ENCODE assay signal across 21 cellular contexts in genomic region chr1:70518106-70518505, GRCh38.
DNase-seq lines count a peak whose midpoint lies in the region; ATAC-seq, FAIRE-seq and TF ChIP-seq lines count a peak whose summit lies in the region.
"Had no signal": no experiment of that assay in that cellular context is flagged by ENCODE, and none has a peak within 500 bp of the region (broad histone marks: within the 10 kb centered on the region; RNA-seq: fewer than 3 reads in every experiment).

No MANE protein-coding gene starts in this region.

- WGBS in K562 (ENCODE audit: insufficient coverage, low coverage, missing lambda C conversion rate), result 40% methylated on average over 1 of the region's 1 CpG

- in situ Hi-C loops in K562 (cut with MboI) (no loop called here), gastrocnemius medialis (cut with MboI; ENCODE audit: low sequenced_read_pairs in 4 of 4) (loop anchor here in 2 of 4 donors (10.0 to 25.0 kb wide), 2 partner anchors 383 to 544 kb away; no protein-coding TSS in a partner anchor)

- no peaks in the 10 kb centered on the region for H3K9me3 ChIP-seq in K562 (replicated peaks; ENCODE audit: control insufficient read depth, insufficient read depth, low read depth, low read length)
- H3K9me3 ChIP-seq in gastrocnemius medialis, result no peaks in the 10 kb centered on the region
- H3K9me3 ChIP-seq: Caco-2, neutrophil had no signal

- intact Hi-C loops in K562 (cut with micrococcal nuclease) (loop anchor here (10.0 kb wide), 1 partner anchor 263 kb away; no protein-coding TSS in a partner anchor), gastrocnemius medialis (cut with DNase I; ENCODE audit: low total_unique reads) (no loop called here)

- H3K36me3 ChIP-seq in K562 (ENCODE audit: control insufficient read depth, insufficient read depth, low read length) (no peaks in the 10 kb centered on the region), gastrocnemius medialis (no peaks in the 10 kb centered on the region)
- H3K36me3 ChIP-seq: neutrophil had no signal

- no peaks in the 10 kb centered on the region for H3K79me2 ChIP-seq in K562 (ENCODE audit: control insufficient read depth, insufficient read depth, low read length)

- H3K27me3 ChIP-seq in K562 (ENCODE audit: control insufficient read depth in 2 of 2, insufficient read depth in 2 of 2, low read length in 2 of 2), result no peaks in the 10 kb centered on the region
- no peaks in the 10 kb centered on the region for H3K27me3 ChIP-seq in gastrocnemius medialis

- BruUV-seq in K562 (replicated peaks; lab: Mats Ljungman, UMichigan), result no TSS peak

- POLR2A ChIA-PET in K562 (lab: Yijun Ruan, JAX), result interaction anchor here (0.6 kb wide), 1 partner anchor 58 kb away, joined by 3 read pairs; no protein-coding TSS in a partner anchor

- no peak for TF ChIP-seq CTCF in K562 (IDR thresholded peaks at IDR 0.05 in 2 of 3, conservative IDR thresholded peaks at IDR 0.05 in 1 of 3; ENCODE audit: insufficient read depth in 2 of 3, low read depth in 1 of 3, low read length in 3 of 3)
- no peak for TF ChIP-seq CTCF in gastrocnemius medialis (IDR thresholded peaks at IDR 0.05 in 4 of 5, conservative IDR thresholded peaks at IDR 0.05 in 1 of 5)

- H3K4me3 ChIP-seq in K562 (no peak overlapping the region), gastrocnemius medialis (no peak overlapping the region)

- peak; percentile 24 for ATAC-seq in GM18519 (IDR thresholded peaks at IDR 0.05; ENCODE audit: low FRiP score, unreplicated experiment)
- ATAC-seq in GM21515 (IDR thresholded peaks at IDR 0.05; ENCODE audit: unreplicated experiment), result peak; percentile 9
- ATAC-seq in HG03280 (IDR thresholded peaks at IDR 0.05; ENCODE audit: unreplicated experiment), result peak; percentile 7
- ATAC-seq in K562, result peak; percentile 74
- ATAC-seq in HG02678 (IDR thresholded peaks at IDR 0.05; ENCODE audit: unreplicated experiment), result no peak
- no peak for ATAC-seq in gastrocnemius medialis
- ATAC-seq: HCT116, sciatic nerve had no signal

- TF ChIP-seq POLR2A in K562 (conservative IDR thresholded peaks at IDR 0.05) (no peak), gastrocnemius medialis (IDR thresholded peaks at IDR 0.05) (no peak)

- H4K20me1 ChIP-seq in K562 (replicated peaks; ENCODE audit: control insufficient read depth, insufficient read depth, low read length), result no peaks in the 10 kb centered on the region

- no peak overlapping the region for H3K27ac ChIP-seq in K562 (ENCODE audit: extremely low read depth, low read depth, low read length)
- H3K27ac ChIP-seq in gastrocnemius medialis, result no peak overlapping the region
- H3K27ac ChIP-seq: neutrophil had no signal

- CTCF ChIA-PET in K562 (lab: Yijun Ruan, JAX; ENCODE audit: low intra/inter-chr PET ratio), result no interaction called here

- DNase-seq in K562 (ENCODE audit: extremely low read depth in 1 of 4, low spot score in 3 of 4), result peak in 1 of 4 experiments; percentile 49
- no peak for DNase-seq in activated CD4-positive, CD25-positive, alpha-beta regulatory T cell (lab: John Stamatoyannopoulos, UW)
- no peak for DNase-seq in iPS-NIHi11 (ENCODE audit: low spot score)
- no peak for DNase-seq in gastrocnemius medialis
- DNase-seq: activated gamma-delta T cell; aorta; Caco-2; GF-D8; hypothalamus; Kasumi-1; midbrain; NCI-H1417; SIG-M5; stimulated activated CD4-positive, alpha-beta T cell treated with anti-CD3 and anti-CD28 coated beads, Interleukin-2, amount 100 ng/mL, for 24 hours had no signal

- H3K4me2 ChIP-seq in K562 (ENCODE audit: insufficient read depth, low read length), result no peak overlapping the region

- no peak for TF ChIP-seq EP300 in K562 (IDR thresholded peaks at IDR 0.05; ENCODE audit: low read length)

- H3K9me1 ChIP-seq in K562 (ENCODE audit: control insufficient read depth, insufficient read depth, low read length), result no peaks in the 10 kb centered on the region

- no peak for TF ChIP-seq RAD21 in K562 (CRISPR knock-in tag; conservative IDR thresholded peaks at IDR 0.05 in 1 of 2, IDR thresholded peaks at IDR 0.05 in 1 of 2)

- H3K4me1 ChIP-seq in K562 (replicated peaks in 1 of 2; ENCODE audit: control insufficient read depth in 2 of 2, insufficient read depth in 2 of 2, low read length in 2 of 2) (peaks cover 0 to 3% of the 10 kb centered on the region in 2 experiments; a peak in 2 of 5 replicates), gastrocnemius medialis (no peaks in the 10 kb centered on the region)
- H3K4me1 ChIP-seq: Caco-2 had no signal

- peak; percentile 44 for FAIRE-seq in K562 (lab: Jason Lieb, UNC)

- peak overlapping the region; percentile 72 for H2AFZ ChIP-seq in K562 (ENCODE audit: low read depth, low read length)

- no peak overlapping the region for H3K9ac ChIP-seq in K562 (ENCODE audit: insufficient read depth in 1 of 2, low read depth in 2 of 2, low read length in 2 of 2)

TF ChIP-seq in K562, 482 proteins besides CTCF, POLR2A, EP300 and RAD21 (continues in another document):
- TF ChIP-seq ERF (CRISPR knock-in tag; IDR thresholded peaks at IDR 0.05) (no peak), SMARCA5 (IDR thresholded peaks at IDR 0.05) (no peak), WHSC1 (IDR thresholded peaks at IDR 0.05; ENCODE audit: low read length) (no peak), NFE2L1 (tag; IDR thresholded peaks at IDR 0.05; ENCODE audit: borderline replicate concordance, low read depth) (peak; percentile 79), FOSL1 (tag; conservative IDR thresholded peaks at IDR 0.05) (peak; percentile 18; the same call in 1 of the 2 replicates), ELF1 (tag; IDR thresholded peaks at IDR 0.05) (no peak), SRSF7 (optimal IDR thresholded peaks at IDR 0.05; ENCODE audit: low read depth, low read length) (no peak), PRPF4 (IDR thresholded peaks at IDR 0.05; ENCODE audit: insufficient read depth, low read depth, low read length, poor library complexity, severe bottlenecking) (no peak), GATA2 (CRISPR knock-in tag; IDR thresholded peaks at IDR 0.05) (no peak), C11orf30 (IDR thresholded peaks at IDR 0.05; ENCODE audit: low read depth) (peak; percentile 85), NFE2 (IDR thresholded peaks at IDR 0.05; ENCODE audit: low read depth) (peak; percentile 83), PRDM10 (IDR thresholded peaks at IDR 0.05; ENCODE audit: partially characterized antibody) (no peak), ZNF561 (CRISPR knock-in tag; conservative IDR thresholded peaks at IDR 0.05) (no peak), ZNF778 (CRISPR knock-in tag; IDR thresholded peaks at IDR 0.05) (no peak), REST (CRISPR knock-in tag; IDR thresholded peaks at IDR 0.05; ENCODE audit: low read depth) (no peak), MAFF (IDR thresholded peaks at IDR 0.05; ENCODE audit: low read length) (peak; percentile 81)

Comparison
In these comparisons a context has a peak if more than half of its experiments do, and no peak if none do; other contexts are left out.
1. ATAC-seq: peak in GM18519 (single experiment), GM21515 (single experiment), HG03280 (single experiment) and K562 (single experiment); none in HG02678 (single experiment) and gastrocnemius medialis (0 of 2).